ENCODE assay signal across 1 cellular context in the genomic region with DNA sequence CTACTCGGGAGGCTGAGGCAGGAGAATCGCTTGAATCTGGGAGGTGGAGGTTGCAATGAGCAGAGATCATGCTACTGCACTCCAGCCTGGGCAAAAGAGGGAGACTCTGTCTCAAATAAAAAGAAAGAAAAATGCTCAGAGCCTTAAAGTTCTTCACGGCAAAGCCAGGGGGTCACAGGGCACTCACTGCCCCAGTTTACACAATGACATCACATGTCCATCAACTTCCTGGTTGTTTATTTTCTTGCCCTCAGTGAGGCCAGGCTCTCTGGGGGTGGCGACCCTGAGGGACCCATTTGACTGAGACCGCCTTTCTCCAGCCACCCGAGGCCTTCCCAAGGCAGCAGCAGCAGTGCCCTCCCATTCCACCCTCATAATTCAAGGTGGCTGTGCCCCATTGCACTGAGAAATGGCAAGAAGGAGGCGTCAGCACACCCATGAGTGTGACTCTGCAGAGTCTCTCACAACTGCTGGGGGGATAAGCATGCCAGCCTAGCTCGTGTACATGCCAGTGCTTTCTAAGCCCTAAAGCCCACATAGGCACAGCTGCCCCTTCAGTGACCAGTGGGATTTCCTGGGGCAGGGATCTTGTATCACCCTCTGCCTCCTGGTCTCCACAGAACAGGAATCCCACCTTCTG.
A peak's percentile ranks its signal among the peaks of the same experiment; 100 is the strongest.
TF ChIP-seq lines count a peak whose summit lies in the region.

No MANE protein-coding gene starts in this region.

TF ChIP-seq in HepG2, 621 proteins besides CTCF, POLR2A, EP300 and RAD21 (continued from another document and continues in another):
- TF ChIP-seq HNRNPUL1 (IDR thresholded peaks at IDR 0.05; ENCODE audit: low read depth, low read length) = no peak
- TF ChIP-seq, protein P1, sequence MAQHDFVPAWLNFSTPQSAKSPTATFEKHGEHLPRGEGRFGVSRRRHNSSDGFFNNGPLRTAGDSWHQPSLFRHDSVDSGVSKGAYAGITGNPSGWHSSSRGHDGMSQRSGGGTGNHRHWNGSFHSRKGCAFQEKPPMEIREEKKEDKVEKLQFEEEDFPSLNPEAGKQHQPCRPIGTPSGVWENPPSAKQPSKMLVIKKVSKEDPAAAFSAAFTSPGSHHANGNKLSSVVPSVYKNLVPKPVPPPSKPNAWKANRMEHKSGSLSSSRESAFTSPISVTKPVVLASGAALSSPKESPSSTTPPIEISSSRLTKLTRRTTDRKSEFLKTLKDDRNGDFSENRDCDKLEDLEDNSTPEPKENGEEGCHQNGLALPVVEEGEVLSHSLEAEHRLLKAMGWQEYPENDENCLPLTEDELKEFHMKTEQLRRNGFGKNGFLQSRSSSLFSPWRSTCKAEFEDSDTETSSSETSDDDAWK (CRISPR knock-in tag; IDR thresholded peaks at IDR 0.05) = no peak
- peak; percentile 14; the same call in 1 of the 2 replicates for TF ChIP-seq CEBPG (CRISPR knock-in tag; IDR thresholded peaks at IDR 0.05)
- TF ChIP-seq NAIF1 (CRISPR knock-in tag; IDR thresholded peaks at IDR 0.05; ENCODE audit: borderline replicate concordance) = no peak
- no peak; the same call in 1 of the 2 replicates for TF ChIP-seq MEF2D (CRISPR knock-in tag; IDR thresholded peaks at IDR 0.05)
- TF ChIP-seq, protein P2, sequence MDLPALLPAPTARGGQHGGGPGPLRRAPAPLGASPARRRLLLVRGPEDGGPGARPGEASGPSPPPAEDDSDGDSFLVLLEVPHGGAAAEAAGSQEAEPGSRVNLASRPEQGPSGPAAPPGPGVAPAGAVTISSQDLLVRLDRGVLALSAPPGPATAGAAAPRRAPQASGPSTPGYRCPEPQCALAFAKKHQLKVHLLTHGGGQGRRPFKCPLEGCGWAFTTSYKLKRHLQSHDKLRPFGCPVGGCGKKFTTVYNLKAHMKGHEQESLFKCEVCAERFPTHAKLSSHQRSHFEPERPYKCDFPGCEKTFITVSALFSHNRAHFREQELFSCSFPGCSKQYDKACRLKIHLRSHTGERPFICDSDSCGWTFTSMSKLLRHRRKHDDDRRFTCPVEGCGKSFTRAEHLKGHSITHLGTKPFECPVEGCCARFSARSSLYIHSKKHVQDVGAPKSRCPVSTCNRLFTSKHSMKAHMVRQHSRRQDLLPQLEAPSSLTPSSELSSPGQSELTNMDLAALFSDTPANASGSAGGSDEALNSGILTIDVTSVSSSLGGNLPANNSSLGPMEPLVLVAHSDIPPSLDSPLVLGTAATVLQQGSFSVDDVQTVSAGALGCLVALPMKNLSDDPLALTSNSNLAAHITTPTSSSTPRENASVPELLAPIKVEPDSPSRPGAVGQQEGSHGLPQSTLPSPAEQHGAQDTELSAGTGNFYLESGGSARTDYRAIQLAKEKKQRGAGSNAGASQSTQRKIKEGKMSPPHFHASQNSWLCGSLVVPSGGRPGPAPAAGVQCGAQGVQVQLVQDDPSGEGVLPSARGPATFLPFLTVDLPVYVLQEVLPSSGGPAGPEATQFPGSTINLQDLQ (CRISPR knock-in tag; IDR thresholded peaks at IDR 0.05) = no peak
- no peak for TF ChIP-seq ZBTB38 (CRISPR knock-in tag; IDR thresholded peaks at IDR 0.05)
- TF ChIP-seq ZNF317 (CRISPR knock-in tag; IDR thresholded peaks at IDR 0.05) = 0 out of 2 replicates have a peak, but pooled peaks have one; percentile 1
- TF ChIP-seq SRSF4 (IDR thresholded peaks at IDR 0.05; ENCODE audit: low read depth, low read length, poor library complexity, severe bottlenecking) = no peak
- TF ChIP-seq, protein P3, sequence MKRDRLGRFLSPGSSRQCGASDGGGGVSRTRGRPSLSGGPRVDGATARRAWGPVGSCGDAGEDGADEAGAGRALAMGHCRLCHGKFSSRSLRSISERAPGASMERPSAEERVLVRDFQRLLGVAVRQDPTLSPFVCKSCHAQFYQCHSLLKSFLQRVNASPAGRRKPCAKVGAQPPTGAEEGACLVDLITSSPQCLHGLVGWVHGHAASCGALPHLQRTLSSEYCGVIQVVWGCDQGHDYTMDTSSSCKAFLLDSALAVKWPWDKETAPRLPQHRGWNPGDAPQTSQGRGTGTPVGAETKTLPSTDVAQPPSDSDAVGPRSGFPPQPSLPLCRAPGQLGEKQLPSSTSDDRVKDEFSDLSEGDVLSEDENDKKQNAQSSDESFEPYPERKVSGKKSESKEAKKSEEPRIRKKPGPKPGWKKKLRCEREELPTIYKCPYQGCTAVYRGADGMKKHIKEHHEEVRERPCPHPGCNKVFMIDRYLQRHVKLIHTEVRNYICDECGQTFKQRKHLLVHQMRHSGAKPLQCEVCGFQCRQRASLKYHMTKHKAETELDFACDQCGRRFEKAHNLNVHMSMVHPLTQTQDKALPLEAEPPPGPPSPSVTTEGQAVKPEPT (CRISPR knock-in tag; IDR thresholded peaks at IDR 0.05; ENCODE audit: low read depth) = no peak
- TF ChIP-seq, protein P4, sequence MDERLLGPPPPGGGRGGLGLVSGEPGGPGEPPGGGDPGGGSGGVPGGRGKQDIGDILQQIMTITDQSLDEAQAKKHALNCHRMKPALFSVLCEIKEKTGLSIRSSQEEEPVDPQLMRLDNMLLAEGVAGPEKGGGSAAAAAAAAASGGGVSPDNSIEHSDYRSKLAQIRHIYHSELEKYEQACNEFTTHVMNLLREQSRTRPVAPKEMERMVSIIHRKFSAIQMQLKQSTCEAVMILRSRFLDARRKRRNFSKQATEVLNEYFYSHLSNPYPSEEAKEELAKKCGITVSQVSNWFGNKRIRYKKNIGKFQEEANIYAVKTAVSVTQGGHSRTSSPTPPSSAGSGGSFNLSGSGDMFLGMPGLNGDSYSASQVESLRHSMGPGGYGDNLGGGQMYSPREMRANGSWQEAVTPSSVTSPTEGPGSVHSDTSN (CRISPR knock-in tag; IDR thresholded peaks at IDR 0.05) = peak; percentile 77
- 0 out of 2 replicates have a peak, but pooled peaks have one; percentile 4 for TF ChIP-seq ZNF121 (CRISPR knock-in tag; IDR thresholded peaks at IDR 0.05)
- TF ChIP-seq FOXA3 (CRISPR knock-in tag; IDR thresholded peaks at IDR 0.05) = peak; percentile 96
- no peak for TF ChIP-seq CBFB (CRISPR knock-in tag; IDR thresholded peaks at IDR 0.05)
- no peak for TF ChIP-seq ZBTB42 (CRISPR knock-in tag; IDR thresholded peaks at IDR 0.05)
- no peak for TF ChIP-seq CENPT (CRISPR knock-in tag; IDR thresholded peaks at IDR 0.05; ENCODE audit: low read depth)
- no peak for TF ChIP-seq RCOR2 (CRISPR knock-in tag; IDR thresholded peaks at IDR 0.05)
- no peak; the same call in 1 of the 2 replicates for TF ChIP-seq RXRA (CRISPR knock-in tag; IDR thresholded peaks at IDR 0.05)
- TF ChIP-seq ZNF337 (CRISPR knock-in tag; IDR thresholded peaks at IDR 0.05; ENCODE audit: borderline replicate concordance, low read depth) = 0 out of 2 replicates have a peak, but pooled peaks have one; percentile 36
- no peak for TF ChIP-seq ZNF530 (CRISPR knock-in tag; IDR thresholded peaks at IDR 0.05; ENCODE audit: low read depth)
- TF ChIP-seq ISL2 (CRISPR knock-in tag; IDR thresholded peaks at IDR 0.05) = peak; percentile 68
- TF ChIP-seq, protein P5, sequence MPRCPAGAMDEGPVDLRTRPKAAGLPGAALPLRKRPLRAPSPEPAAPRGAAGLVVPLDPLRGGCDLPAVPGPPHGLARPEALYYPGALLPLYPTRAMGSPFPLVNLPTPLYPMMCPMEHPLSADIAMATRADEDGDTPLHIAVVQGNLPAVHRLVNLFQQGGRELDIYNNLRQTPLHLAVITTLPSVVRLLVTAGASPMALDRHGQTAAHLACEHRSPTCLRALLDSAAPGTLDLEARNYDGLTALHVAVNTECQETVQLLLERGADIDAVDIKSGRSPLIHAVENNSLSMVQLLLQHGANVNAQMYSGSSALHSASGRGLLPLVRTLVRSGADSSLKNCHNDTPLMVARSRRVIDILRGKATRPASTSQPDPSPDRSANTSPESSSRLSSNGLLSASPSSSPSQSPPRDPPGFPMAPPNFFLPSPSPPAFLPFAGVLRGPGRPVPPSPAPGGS (CRISPR knock-in tag; IDR thresholded peaks at IDR 0.05) = no peak; the same call in 1 of the 2 replicates
- TF ChIP-seq PITX1 (CRISPR knock-in tag; IDR thresholded peaks at IDR 0.05) = no peak
- TF ChIP-seq, protein P6, sequence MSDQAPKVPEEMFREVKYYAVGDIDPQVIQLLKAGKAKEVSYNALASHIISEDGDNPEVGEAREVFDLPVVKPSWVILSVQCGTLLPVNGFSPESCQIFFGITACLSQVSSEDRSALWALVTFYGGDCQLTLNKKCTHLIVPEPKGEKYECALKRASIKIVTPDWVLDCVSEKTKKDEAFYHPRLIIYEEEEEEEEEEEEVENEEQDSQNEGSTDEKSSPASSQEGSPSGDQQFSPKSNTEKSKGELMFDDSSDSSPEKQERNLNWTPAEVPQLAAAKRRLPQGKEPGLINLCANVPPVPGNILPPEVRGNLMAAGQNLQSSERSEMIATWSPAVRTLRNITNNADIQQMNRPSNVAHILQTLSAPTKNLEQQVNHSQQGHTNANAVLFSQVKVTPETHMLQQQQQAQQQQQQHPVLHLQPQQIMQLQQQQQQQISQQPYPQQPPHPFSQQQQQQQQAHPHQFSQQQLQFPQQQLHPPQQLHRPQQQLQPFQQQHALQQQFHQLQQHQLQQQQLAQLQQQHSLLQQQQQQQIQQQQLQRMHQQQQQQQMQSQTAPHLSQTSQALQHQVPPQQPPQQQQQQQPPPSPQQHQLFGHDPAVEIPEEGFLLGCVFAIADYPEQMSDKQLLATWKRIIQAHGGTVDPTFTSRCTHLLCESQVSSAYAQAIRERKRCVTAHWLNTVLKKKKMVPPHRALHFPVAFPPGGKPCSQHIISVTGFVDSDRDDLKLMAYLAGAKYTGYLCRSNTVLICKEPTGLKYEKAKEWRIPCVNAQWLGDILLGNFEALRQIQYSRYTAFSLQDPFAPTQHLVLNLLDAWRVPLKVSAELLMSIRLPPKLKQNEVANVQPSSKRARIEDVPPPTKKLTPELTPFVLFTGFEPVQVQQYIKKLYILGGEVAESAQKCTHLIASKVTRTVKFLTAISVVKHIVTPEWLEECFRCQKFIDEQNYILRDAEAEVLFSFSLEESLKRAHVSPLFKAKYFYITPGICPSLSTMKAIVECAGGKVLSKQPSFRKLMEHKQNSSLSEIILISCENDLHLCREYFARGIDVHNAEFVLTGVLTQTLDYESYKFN (CRISPR knock-in tag; conservative IDR thresholded peaks at IDR 0.05) = peak; percentile 83
- no peak for TF ChIP-seq ZNF564 (CRISPR knock-in tag; IDR thresholded peaks at IDR 0.05)
- TF ChIP-seq RXRB (CRISPR knock-in tag; IDR thresholded peaks at IDR 0.05; ENCODE audit: borderline replicate concordance) = peak; percentile 79
- no peak for TF ChIP-seq GATA4 (IDR thresholded peaks at IDR 0.05; ENCODE audit: borderline replicate concordance, low read depth)
- TF ChIP-seq FOXP1 (IDR thresholded peaks at IDR 0.05) = peak; percentile 31; the same call in 1 of the 2 replicates
- TF ChIP-seq FOXP1 (CRISPR knock-in tag; IDR thresholded peaks at IDR 0.05) = peak; percentile 88
- TF ChIP-seq SOX13 (IDR thresholded peaks at IDR 0.05) = no peak
- TF ChIP-seq SOX13 (CRISPR knock-in tag; conservative IDR thresholded peaks at IDR 0.05 in 1 of 2, IDR thresholded peaks at IDR 0.05 in 1 of 2) = peak in 1 of 2 experiments; percentile 66; a peak in 1 of 4 replicates
- TF ChIP-seq DPF2 (CRISPR knock-in tag; IDR thresholded peaks at IDR 0.05; ENCODE audit: borderline replicate concordance, low read depth) = 0 out of 2 replicates have a peak, but pooled peaks have one; percentile 33
- no peak for TF ChIP-seq ARNTL (CRISPR knock-in tag; IDR thresholded peaks at IDR 0.05)
- no peak for TF ChIP-seq GATAD1 (CRISPR knock-in tag; IDR thresholded peaks at IDR 0.05)
- TF ChIP-seq ARNT (IDR thresholded peaks at IDR 0.05) = no peak
- TF ChIP-seq, protein P7, sequence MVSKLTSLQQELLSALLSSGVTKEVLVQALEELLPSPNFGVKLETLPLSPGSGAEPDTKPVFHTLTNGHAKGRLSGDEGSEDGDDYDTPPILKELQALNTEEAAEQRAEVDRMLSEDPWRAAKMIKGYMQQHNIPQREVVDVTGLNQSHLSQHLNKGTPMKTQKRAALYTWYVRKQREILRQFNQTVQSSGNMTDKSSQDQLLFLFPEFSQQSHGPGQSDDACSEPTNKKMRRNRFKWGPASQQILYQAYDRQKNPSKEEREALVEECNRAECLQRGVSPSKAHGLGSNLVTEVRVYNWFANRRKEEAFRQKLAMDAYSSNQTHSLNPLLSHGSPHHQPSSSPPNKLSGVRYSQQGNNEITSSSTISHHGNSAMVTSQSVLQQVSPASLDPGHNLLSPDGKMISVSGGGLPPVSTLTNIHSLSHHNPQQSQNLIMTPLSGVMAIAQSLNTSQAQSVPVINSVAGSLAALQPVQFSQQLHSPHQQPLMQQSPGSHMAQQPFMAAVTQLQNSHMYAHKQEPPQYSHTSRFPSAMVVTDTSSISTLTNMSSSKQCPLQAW (CRISPR knock-in tag; IDR thresholded peaks at IDR 0.05) = no peak; the same call in 1 of the 2 replicates
- TF ChIP-seq SALL1 (CRISPR knock-in tag; IDR thresholded peaks at IDR 0.05) = peak; percentile 54
- no peak for TF ChIP-seq NFE2L2 (IDR thresholded peaks at IDR 0.05; ENCODE audit: low read length)
- TF ChIP-seq KAT8 (CRISPR knock-in tag; IDR thresholded peaks at IDR 0.05) = no peak
- peak; percentile 34; the same call in 1 of the 2 replicates for TF ChIP-seq ARHGAP35 (CRISPR knock-in tag; IDR thresholded peaks at IDR 0.05; ENCODE audit: borderline replicate concordance)
- peak; percentile 12 for TF ChIP-seq PHF5A (CRISPR knock-in tag; IDR thresholded peaks at IDR 0.05; ENCODE audit: low read depth, unreplicated experiment)
- TF ChIP-seq ZKSCAN5 (CRISPR knock-in tag; IDR thresholded peaks at IDR 0.05) = no peak
- no peak for TF ChIP-seq SNRNP70 (IDR thresholded peaks at IDR 0.05; ENCODE audit: low read depth, low read length)
- TF ChIP-seq, protein P8, sequence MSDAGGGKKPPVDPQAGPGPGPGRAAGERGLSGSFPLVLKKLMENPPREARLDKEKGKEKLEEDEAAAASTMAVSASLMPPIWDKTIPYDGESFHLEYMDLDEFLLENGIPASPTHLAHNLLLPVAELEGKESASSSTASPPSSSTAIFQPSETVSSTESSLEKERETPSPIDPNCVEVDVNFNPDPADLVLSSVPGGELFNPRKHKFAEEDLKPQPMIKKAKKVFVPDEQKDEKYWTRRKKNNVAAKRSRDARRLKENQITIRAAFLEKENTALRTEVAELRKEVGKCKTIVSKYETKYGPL (CRISPR knock-in tag; IDR thresholded peaks at IDR 0.05) = no peak
- TF ChIP-seq SKI (IDR thresholded peaks at IDR 0.05; ENCODE audit: partially characterized antibody) = no peak
- TF ChIP-seq, protein P9, sequence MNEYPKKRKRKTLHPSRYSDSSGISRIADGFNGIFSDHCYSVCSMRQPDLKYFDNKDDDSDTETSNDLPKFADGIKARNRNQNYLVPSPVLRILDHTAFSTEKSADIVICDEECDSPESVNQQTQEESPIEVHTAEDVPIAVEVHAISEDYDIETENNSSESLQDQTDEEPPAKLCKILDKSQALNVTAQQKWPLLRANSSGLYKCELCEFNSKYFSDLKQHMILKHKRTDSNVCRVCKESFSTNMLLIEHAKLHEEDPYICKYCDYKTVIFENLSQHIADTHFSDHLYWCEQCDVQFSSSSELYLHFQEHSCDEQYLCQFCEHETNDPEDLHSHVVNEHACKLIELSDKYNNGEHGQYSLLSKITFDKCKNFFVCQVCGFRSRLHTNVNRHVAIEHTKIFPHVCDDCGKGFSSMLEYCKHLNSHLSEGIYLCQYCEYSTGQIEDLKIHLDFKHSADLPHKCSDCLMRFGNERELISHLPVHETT (CRISPR knock-in tag; conservative IDR thresholded peaks at IDR 0.05) = no peak
- no peak for TF ChIP-seq ZKSCAN1 (IDR thresholded peaks at IDR 0.05; ENCODE audit: low read length)
- no peak for TF ChIP-seq ARNT2 (CRISPR knock-in tag; IDR thresholded peaks at IDR 0.05; ENCODE audit: low read depth)
- TF ChIP-seq TOE1 (CRISPR knock-in tag; IDR thresholded peaks at IDR 0.05) = no peak
- TF ChIP-seq KDM3A (CRISPR knock-in tag; IDR thresholded peaks at IDR 0.05; ENCODE audit: low read depth) = peak; percentile 17; the same call in 1 of the 2 replicates
